9 cellular contexts compared by ENCODE assay signal in the genomic region with DNA sequence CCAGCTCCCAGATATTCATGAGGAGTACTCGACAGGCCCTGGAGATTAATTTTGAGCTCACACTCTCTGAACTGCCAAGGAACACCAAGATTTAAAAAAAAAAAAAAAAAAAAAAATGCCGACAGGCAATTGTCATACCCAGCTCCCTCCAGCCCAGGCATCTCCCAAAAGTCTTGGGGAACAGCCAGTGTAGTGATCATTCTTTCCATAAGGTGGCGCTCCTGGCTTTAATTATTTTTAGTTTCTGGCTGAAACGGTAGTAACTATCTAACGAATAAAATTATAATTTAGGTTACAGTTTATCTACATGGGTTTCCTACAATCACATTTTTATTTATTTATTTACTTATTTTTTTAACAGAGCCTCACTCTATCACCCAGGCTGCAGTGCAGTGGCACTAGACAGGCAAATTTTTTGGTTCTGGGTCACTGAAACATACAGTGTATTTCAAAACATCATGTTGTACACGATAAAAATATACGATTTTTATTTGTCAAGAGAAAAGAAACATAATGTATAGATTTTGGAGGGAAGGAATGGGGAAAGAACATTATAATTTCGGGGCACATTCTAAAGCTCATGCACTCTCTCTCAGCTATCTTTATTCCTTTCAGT.
DNase-seq lines count a peak whose midpoint lies in the region; ATAC-seq and TF ChIP-seq lines count a peak whose summit lies in the region.
"Had no signal": no experiment of that assay in that cellular context is flagged by ENCODE, and none has a peak within 500 bp of the region (broad histone marks: within the 10 kb centered on the region; RNA-seq: fewer than 3 reads in every experiment).

No MANE protein-coding gene starts in this region.

- H3K4me3 Mint-ChIP-seq in MCF 10A (ENCODE audit: unreplicated experiment) (no peak overlapping the region), T-cell (no peak overlapping the region)

- H3K9me3 Mint-ChIP-seq in MCF 10A (ENCODE audit: unreplicated experiment): no peaks in the 10 kb centered on the region
- no peaks in the 10 kb centered on the region for H3K9me3 Mint-ChIP-seq in T-cell

- peak; percentile 64 for DNase-seq in BE2C
- DNase-seq in NCI-H69 (lab: John Stamatoyannopoulos, UW): peak; percentile 26
- peak; percentile 67 for DNase-seq in MCF 10A (ENCODE audit: unreplicated experiment)
- DNase-seq in islet precursor cell: peak; percentile 70
- peak; percentile 70 to 75 for DNase-seq in thyroid gland
- DNase-seq in T-cell: no peak
- no peak for DNase-seq in NCI-H1048 (lab: John Stamatoyannopoulos, UW)

- intact Hi-C loops in MCF 10A (cut with micrococcal nuclease): loop anchor here (2.0 to 10.0 kb wide), 4 partner anchors 194 to 1664 kb away; no protein-coding TSS in a partner anchor
- intact Hi-C loops in thyroid gland (cut with DNase I): loop anchor here (5.0 to 10.0 kb wide), 2 partner anchors 642 to 714 kb away; no protein-coding TSS in a partner anchor

- H3K36me3 ChIP-seq in BE2C (peaks cover 11% of the 10 kb centered on the region), thyroid gland (no peaks in the 10 kb centered on the region)

- no peaks in the 10 kb centered on the region for H3K9me3 ChIP-seq in BE2C
- H3K9me3 ChIP-seq in thyroid gland: no peaks in the 10 kb centered on the region

- CTCF ChIA-PET in MCF 10A (lab: Yijun Ruan, JAX) (interaction anchor here (0.5 to 6.9 kb wide), 54 partner anchors 8 to 1948 kb away, joined by 3 to 135 read pairs (median 4); partner anchors contain the start of gene ADAMTS9), T-cell (lab: Charles Lee) (interaction anchor here (0.6 kb wide), 2 partner anchors 82 to 136 kb away, joined by 6 to 8 read pairs; no protein-coding TSS in a partner anchor)

- H3K27ac ChIP-seq in thyroid gland: no peak overlapping the region
- H3K27ac ChIP-seq: skin epidermis had no signal

- BruUV-seq in MCF 10A (replicated peaks; lab: Mats Ljungman, UMichigan): no TSS peak

- ATAC-seq in GM18867 (IDR thresholded peaks at IDR 0.05; ENCODE audit: unreplicated experiment) (peak; percentile 32), T-cell (replicated peaks in 1 of 4) (no peak)

- 26 to 27% methylated on average over 8 of the region's 8 CpGs for WGBS in thyroid gland, 2 donors

- H3K27ac Mint-ChIP-seq in MCF 10A (ENCODE audit: low read depth, unreplicated experiment) (no peak overlapping the region), T-cell (no peak overlapping the region)

- no peak for TF ChIP-seq POLR2A in thyroid gland (IDR thresholded peaks at IDR 0.05)

- H3K36me3 Mint-ChIP-seq in MCF 10A (ENCODE audit: insufficient read depth, unreplicated experiment) (no peaks in the 10 kb centered on the region), T-cell (no peaks in the 10 kb centered on the region)

- H3K27me3 Mint-ChIP-seq in MCF 10A (ENCODE audit: insufficient read depth, unreplicated experiment): no peaks in the 10 kb centered on the region
- peaks cover 4 to 7% of the 10 kb centered on the region in 2 donors for H3K27me3 Mint-ChIP-seq in T-cell

- H3K4me1 Mint-ChIP-seq in MCF 10A (ENCODE audit: insufficient read depth, unreplicated experiment) (peaks cover 15% of the 10 kb centered on the region), T-cell (peaks cover 0 to 7% (median 5%) of the 10 kb centered on the region in 3 donors)

- POLR2A ChIA-PET in MCF 10A (lab: Yijun Ruan, JAX) (interaction anchor here (0.6 to 0.9 kb wide), 2 partner anchors 12 to 188 kb away, joined by 3 to 4 read pairs; no protein-coding TSS in a partner anchor), T-cell (lab: Charles Lee) (no interaction called here)

- H3K27me3 ChIP-seq in BE2C (no peaks in the 10 kb centered on the region), thyroid gland (no peaks in the 10 kb centered on the region)

- H3K4me1 ChIP-seq in BE2C: peaks cover 11% of the 10 kb centered on the region
- peaks cover 5 to 10% of the 10 kb centered on the region in 2 donors for H3K4me1 ChIP-seq in thyroid gland

- H3K4me3 ChIP-seq in BE2C (ENCODE audit: low read depth, low read length) (no peak overlapping the region), thyroid gland (replicated peaks in 1 of 3) (no peak overlapping the region)
- H3K4me3 ChIP-seq: skin epidermis had no signal

- TF ChIP-seq CTCF in BE2C (IDR thresholded peaks at IDR 0.05; ENCODE audit: low read depth, low read length) (peak; percentile 82), MCF 10A (IDR thresholded peaks at IDR 0.05; ENCODE audit: unreplicated experiment) (peak; percentile 63), thyroid gland (IDR thresholded peaks at IDR 0.05) (peak; percentile 40 to 72 (median 64))

Comparison
In these comparisons a context has a peak if more than half of its experiments do, and no peak if none do; other contexts are left out.
1. DNase-seq: peak in BE2C (single experiment), NCI-H69 (single experiment), MCF 10A (single experiment), islet precursor cell (single experiment) and thyroid gland (2 of 2); none in T-cell (0 of 34) and NCI-H1048 (single experiment).
2. Peak in every context shown above with its lines, with median percentiles within 50 percentile points of each other: CTCF ChIP-seq.